1 cellular context compared by ENCODE assay signal in the genomic region with DNA sequence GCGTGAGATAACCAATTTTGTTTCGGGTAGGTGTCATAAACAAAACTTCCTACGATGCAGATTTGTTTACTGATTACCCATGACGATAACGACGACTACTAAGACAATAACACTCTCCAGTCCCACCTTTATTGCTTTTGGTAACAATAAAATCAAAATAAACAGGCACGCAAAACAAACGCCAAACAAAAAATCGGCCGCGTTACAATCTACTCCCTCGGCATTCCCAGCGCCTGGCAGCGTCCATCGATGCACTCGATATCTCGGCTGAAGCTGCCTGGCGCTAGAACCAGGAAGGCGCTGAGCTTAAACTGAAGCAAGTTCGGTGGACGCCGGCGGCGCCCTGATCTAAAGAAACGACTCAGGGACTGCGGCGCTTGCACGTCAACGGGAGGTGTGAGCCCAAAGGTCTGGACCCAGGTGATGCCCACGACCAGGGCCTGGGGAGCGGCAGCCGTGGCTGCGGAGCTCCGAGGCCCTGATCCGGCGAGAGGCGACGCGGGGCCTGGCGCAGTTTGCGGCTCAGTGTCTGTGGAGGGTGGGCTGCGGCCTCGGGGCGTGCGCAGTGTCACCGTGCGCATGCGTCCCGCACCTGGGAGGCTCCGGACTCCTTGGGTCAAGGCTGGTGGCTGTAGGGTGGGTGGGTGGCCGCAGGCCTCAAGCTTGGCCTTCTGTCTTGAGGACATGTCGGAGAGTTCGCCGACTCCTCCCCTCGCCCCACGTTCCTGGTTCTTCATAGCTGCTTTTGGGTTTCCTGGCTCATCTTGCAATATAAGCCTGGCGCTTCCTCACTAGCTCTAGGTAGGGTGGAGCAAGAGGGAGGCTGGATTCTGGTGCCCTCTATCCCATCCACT.
TF ChIP-seq lines count a peak whose summit lies in the region.

A gene with protein sequence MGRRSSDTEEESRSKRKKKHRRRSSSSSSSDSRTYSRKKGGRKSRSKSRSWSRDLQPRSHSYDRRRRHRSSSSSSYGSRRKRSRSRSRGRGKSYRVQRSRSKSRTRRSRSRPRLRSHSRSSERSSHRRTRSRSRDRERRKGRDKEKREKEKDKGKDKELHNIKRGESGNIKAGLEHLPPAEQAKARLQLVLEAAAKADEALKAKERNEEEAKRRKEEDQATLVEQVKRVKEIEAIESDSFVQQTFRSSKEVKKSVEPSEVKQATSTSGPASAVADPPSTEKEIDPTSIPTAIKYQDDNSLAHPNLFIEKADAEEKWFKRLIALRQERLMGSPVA (plus strand): TSS at position 286 of the 854 bp plus-strand sequence. CDS start 12,016 bp downstream, outside the sequence.

TF ChIP-seq in GM12878, 131 proteins besides CTCF, POLR2A, EP300 and RAD21 (continued from another document and continues in another):
- TF ChIP-seq, protein P1, sequence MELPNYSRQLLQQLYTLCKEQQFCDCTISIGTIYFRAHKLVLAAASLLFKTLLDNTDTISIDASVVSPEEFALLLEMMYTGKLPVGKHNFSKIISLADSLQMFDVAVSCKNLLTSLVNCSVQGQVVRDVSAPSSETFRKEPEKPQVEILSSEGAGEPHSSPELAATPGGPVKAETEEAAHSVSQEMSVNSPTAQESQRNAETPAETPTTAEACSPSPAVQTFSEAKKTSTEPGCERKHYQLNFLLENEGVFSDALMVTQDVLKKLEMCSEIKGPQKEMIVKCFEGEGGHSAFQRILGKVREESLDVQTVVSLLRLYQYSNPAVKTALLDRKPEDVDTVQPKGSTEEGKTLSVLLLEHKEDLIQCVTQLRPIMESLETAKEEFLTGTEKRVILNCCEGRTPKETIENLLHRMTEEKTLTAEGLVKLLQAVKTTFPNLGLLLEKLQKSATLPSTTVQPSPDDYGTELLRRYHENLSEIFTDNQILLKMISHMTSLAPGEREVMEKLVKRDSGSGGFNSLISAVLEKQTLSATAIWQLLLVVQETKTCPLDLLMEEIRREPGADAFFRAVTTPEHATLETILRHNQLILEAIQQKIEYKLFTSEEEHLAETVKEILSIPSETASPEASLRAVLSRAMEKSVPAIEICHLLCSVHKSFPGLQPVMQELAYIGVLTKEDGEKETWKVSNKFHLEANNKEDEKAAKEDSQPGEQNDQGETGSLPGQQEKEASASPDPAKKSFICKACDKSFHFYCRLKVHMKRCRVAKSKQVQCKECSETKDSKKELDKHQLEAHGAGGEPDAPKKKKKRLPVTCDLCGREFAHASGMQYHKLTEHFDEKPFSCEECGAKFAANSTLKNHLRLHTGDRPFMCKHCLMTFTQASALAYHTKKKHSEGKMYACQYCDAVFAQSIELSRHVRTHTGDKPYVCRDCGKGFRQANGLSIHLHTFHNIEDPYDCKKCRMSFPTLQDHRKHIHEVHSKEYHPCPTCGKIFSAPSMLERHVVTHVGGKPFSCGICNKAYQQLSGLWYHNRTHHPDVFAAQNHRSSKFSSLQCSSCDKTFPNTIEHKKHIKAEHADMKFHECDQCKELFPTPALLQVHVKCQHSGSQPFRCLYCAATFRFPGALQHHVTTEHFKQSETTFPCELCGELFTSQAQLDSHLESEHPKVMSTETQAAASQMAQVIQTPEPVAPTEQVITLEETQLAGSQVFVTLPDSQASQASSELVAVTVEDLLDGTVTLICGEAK (IDR thresholded peaks at IDR 0.05; ENCODE audit: borderline replicate concordance), result peak; percentile 57; the same call in 1 of the 2 replicates
- TF ChIP-seq SIN3A (IDR thresholded peaks at IDR 0.05; ENCODE audit: low read depth, low read length) (peak; percentile 98), CHD2 (IDR thresholded peaks at IDR 0.05; ENCODE audit: borderline replicate concordance, low read depth, low read length) (peak; percentile 23; the same call in 1 of the 2 replicates), TCF7 (IDR thresholded peaks at IDR 0.05; ENCODE audit: borderline replicate concordance) (no peak), CHD1 (IDR thresholded peaks at IDR 0.05; ENCODE audit: low read depth, low read length) (no peak), PML (IDR thresholded peaks at IDR 0.05; ENCODE audit: low read length) (peak; percentile 64; the same call in 1 of the 2 replicates), RBBP5 (conservative IDR thresholded peaks at IDR 0.05) (0 out of 2 replicates have a peak, but pooled peaks have one; percentile 72), RELA (IDR thresholded peaks at IDR 0.05; ENCODE audit: borderline replicate concordance, partially characterized antibody) (peak; percentile 50), NBN (IDR thresholded peaks at IDR 0.05) (peak; percentile 80; the same call in 1 of the 2 replicates), BCL11A (IDR thresholded peaks at IDR 0.05; ENCODE audit: low read depth, low read length) (no peak), CREM (IDR thresholded peaks at IDR 0.05; ENCODE audit: low read depth) (peak; percentile 64; the same call in 1 of the 2 replicates), CEBPB (IDR thresholded peaks at IDR 0.05; ENCODE audit: borderline replicate concordance in 1 of 2, low read depth in 2 of 2, low read length in 2 of 2) (no peak), HDAC2 (IDR thresholded peaks at IDR 0.05) (no peak), ZNF207 (IDR thresholded peaks at IDR 0.05; ENCODE audit: borderline replicate concordance) (no peak; the same call in 1 of the 2 replicates), STAT3 (IDR thresholded peaks at IDR 0.05; ENCODE audit: low read depth, low read length) (no peak), TAF1 (IDR thresholded peaks at IDR 0.05; ENCODE audit: borderline replicate concordance, low read depth, low read length) (peak; percentile 75), SUPT20H (IDR thresholded peaks at IDR 0.05; ENCODE audit: borderline replicate concordance, control insufficient read depth, low read depth, low read length) (no peak)
- TF ChIP-seq, protein P2, sequence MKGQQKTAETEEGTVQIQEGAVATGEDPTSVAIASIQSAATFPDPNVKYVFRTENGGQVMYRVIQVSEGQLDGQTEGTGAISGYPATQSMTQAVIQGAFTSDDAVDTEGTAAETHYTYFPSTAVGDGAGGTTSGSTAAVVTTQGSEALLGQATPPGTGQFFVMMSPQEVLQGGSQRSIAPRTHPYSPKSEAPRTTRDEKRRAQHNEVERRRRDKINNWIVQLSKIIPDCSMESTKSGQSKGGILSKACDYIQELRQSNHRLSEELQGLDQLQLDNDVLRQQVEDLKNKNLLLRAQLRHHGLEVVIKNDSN (IDR thresholded peaks at IDR 0.05; ENCODE audit: borderline replicate concordance, extremely low read length, insufficient read depth, low read depth, low read length), result no peak
- TF ChIP-seq, protein P3, sequence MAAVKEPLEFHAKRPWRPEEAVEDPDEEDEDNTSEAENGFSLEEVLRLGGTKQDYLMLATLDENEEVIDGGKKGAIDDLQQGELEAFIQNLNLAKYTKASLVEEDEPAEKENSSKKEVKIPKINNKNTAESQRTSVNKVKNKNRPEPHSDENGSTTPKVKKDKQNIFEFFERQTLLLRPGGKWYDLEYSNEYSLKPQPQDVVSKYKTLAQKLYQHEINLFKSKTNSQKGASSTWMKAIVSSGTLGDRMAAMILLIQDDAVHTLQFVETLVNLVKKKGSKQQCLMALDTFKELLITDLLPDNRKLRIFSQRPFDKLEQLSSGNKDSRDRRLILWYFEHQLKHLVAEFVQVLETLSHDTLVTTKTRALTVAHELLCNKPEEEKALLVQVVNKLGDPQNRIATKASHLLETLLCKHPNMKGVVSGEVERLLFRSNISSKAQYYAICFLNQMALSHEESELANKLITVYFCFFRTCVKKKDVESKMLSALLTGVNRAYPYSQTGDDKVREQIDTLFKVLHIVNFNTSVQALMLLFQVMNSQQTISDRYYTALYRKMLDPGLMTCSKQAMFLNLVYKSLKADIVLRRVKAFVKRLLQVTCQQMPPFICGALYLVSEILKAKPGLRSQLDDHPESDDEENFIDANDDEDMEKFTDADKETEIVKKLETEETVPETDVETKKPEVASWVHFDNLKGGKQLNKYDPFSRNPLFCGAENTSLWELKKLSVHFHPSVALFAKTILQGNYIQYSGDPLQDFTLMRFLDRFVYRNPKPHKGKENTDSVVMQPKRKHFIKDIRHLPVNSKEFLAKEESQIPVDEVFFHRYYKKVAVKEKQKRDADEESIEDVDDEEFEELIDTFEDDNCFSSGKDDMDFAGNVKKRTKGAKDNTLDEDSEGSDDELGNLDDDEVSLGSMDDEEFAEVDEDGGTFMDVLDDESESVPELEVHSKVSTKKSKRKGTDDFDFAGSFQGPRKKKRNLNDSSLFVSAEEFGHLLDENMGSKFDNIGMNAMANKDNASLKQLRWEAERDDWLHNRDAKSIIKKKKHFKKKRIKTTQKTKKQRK (IDR thresholded peaks at IDR 0.05; ENCODE audit: low read depth, low read length), result peak; percentile 65
- TF ChIP-seq, protein P4, sequence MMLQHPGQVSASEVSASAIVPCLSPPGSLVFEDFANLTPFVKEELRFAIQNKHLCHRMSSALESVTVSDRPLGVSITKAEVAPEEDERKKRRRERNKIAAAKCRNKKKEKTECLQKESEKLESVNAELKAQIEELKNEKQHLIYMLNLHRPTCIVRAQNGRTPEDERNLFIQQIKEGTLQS (IDR thresholded peaks at IDR 0.05; ENCODE audit: borderline replicate concordance, extremely low read depth, low read depth, low read length), result no peak
- TF ChIP-seq, protein P5, sequence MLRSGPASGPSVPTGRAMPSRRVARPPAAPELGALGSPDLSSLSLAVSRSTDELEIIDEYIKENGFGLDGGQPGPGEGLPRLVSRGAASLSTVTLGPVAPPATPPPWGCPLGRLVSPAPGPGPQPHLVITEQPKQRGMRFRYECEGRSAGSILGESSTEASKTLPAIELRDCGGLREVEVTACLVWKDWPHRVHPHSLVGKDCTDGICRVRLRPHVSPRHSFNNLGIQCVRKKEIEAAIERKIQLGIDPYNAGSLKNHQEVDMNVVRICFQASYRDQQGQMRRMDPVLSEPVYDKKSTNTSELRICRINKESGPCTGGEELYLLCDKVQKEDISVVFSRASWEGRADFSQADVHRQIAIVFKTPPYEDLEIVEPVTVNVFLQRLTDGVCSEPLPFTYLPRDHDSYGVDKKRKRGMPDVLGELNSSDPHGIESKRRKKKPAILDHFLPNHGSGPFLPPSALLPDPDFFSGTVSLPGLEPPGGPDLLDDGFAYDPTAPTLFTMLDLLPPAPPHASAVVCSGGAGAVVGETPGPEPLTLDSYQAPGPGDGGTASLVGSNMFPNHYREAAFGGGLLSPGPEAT (IDR thresholded peaks at IDR 0.05; ENCODE audit: low read depth), result peak; percentile 94
- TF ChIP-seq, protein P6, sequence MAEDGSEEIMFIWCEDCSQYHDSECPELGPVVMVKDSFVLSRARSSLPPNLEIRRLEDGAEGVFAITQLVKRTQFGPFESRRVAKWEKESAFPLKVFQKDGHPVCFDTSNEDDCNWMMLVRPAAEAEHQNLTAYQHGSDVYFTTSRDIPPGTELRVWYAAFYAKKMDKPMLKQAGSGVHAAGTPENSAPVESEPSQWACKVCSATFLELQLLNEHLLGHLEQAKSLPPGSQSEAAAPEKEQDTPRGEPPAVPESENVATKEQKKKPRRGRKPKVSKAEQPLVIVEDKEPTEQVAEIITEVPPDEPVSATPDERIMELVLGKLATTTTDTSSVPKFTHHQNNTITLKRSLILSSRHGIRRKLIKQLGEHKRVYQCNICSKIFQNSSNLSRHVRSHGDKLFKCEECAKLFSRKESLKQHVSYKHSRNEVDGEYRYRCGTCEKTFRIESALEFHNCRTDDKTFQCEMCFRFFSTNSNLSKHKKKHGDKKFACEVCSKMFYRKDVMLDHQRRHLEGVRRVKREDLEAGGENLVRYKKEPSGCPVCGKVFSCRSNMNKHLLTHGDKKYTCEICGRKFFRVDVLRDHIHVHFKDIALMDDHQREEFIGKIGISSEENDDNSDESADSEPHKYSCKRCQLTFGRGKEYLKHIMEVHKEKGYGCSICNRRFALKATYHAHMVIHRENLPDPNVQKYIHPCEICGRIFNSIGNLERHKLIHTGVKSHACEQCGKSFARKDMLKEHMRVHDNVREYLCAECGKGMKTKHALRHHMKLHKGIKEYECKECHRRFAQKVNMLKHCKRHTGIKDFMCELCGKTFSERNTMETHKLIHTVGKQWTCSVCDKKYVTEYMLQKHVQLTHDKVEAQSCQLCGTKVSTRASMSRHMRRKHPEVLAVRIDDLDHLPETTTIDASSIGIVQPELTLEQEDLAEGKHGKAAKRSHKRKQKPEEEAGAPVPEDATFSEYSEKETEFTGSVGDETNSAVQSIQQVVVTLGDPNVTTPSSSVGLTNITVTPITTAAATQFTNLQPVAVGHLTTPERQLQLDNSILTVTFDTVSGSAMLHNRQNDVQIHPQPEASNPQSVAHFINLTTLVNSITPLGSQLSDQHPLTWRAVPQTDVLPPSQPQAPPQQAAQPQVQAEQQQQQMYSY (CRISPR knock-in tag; IDR thresholded peaks at IDR 0.05), result no peak
- TF ChIP-seq, protein P7, sequence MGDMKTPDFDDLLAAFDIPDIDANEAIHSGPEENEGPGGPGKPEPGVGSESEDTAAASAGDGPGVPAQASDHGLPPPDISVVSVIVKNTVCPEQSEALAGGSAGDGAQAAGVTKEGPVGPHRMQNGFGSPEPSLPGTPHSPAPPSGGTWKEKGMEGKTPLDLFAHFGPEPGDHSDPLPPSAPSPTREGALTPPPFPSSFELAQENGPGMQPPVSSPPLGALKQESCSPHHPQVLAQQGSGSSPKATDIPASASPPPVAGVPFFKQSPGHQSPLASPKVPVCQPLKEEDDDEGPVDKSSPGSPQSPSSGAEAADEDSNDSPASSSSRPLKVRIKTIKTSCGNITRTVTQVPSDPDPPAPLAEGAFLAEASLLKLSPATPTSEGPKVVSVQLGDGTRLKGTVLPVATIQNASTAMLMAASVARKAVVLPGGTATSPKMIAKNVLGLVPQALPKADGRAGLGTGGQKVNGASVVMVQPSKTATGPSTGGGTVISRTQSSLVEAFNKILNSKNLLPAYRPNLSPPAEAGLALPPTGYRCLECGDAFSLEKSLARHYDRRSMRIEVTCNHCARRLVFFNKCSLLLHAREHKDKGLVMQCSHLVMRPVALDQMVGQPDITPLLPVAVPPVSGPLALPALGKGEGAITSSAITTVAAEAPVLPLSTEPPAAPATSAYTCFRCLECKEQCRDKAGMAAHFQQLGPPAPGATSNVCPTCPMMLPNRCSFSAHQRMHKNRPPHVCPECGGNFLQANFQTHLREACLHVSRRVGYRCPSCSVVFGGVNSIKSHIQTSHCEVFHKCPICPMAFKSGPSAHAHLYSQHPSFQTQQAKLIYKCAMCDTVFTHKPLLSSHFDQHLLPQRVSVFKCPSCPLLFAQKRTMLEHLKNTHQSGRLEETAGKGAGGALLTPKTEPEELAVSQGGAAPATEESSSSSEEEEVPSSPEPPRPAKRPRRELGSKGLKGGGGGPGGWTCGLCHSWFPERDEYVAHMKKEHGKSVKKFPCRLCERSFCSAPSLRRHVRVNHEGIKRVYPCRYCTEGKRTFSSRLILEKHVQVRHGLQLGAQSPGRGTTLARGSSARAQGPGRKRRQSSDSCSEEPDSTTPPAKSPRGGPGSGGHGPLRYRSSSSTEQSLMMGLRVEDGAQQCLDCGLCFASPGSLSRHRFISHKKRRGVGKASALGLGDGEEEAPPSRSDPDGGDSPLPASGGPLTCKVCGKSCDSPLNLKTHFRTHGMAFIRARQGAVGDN (IDR thresholded peaks at IDR 0.05), result peak; percentile 52; the same call in 1 of the 2 replicates
- TF ChIP-seq, protein P8, sequence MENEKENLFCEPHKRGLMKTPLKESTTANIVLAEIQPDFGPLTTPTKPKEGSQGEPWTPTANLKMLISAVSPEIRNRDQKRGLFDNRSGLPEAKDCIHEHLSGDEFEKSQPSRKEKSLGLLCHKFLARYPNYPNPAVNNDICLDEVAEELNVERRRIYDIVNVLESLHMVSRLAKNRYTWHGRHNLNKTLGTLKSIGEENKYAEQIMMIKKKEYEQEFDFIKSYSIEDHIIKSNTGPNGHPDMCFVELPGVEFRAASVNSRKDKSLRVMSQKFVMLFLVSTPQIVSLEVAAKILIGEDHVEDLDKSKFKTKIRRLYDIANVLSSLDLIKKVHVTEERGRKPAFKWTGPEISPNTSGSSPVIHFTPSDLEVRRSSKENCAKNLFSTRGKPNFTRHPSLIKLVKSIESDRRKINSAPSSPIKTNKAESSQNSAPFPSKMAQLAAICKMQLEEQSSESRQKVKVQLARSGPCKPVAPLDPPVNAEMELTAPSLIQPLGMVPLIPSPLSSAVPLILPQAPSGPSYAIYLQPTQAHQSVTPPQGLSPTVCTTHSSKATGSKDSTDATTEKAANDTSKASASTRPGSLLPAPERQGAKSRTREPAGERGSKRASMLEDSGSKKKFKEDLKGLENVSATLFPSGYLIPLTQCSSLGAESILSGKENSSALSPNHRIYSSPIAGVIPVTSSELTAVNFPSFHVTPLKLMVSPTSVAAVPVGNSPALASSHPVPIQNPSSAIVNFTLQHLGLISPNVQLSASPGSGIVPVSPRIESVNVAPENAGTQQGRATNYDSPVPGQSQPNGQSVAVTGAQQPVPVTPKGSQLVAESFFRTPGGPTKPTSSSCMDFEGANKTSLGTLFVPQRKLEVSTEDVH (IDR thresholded peaks at IDR 0.05; ENCODE audit: low read depth, partially characterized antibody), result peak; percentile 63
